ENCODE assay signal across 1 cellular context in the genomic region with DNA sequence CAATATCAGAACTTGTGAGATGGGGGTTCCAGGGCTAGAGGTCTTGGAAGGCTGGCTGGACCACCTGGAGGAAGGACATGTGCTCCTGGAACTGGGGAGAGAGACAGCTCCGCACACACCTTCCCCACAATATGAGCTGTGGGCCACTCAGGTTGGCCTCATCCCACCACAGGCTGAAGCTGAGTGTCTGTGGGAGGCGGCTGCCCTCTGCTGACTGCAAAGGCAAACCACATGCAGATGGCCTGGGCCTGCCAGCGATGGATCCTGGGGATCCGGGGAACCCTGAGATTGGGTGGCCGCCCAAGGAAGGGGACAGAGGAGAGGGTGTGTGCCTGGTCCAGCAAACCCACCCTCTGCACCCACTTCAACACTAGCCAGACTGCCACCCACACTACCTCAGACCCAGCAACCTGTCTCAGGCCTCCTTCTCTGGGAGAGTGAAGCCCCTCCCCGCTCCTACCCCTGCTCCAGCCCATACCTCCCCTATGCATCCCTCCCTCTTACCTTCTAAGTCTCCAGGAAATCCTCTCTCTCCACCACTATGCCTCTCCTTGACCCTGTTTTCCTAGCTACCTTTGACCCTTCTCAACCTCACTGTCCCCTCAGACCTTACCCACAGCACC.
TF ChIP-seq lines count a peak whose summit lies in the region.

No MANE protein-coding gene starts in this region.

TF ChIP-seq in HCT116, 20 proteins besides CTCF, POLR2A, EP300 and RAD21 (continued from another document):
- no peak for TF ChIP-seq POLR2AphosphoS5 (IDR thresholded peaks at IDR 0.05; ENCODE audit: low read depth, low read length)
- TF ChIP-seq ELF1 (IDR thresholded peaks at IDR 0.05; ENCODE audit: borderline replicate concordance, low read depth), result no peak
- TF ChIP-seq, protein P1, sequence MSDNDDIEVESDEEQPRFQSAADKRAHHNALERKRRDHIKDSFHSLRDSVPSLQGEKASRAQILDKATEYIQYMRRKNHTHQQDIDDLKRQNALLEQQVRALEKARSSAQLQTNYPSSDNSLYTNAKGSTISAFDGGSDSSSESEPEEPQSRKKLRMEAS (IDR thresholded peaks at IDR 0.05), result no peak
- TF ChIP-seq SP1 (IDR thresholded peaks at IDR 0.05; ENCODE audit: low read depth), result no peak
- no peak for TF ChIP-seq EZH2 (IDR thresholded peaks at IDR 0.05)
- TF ChIP-seq, protein P2, sequence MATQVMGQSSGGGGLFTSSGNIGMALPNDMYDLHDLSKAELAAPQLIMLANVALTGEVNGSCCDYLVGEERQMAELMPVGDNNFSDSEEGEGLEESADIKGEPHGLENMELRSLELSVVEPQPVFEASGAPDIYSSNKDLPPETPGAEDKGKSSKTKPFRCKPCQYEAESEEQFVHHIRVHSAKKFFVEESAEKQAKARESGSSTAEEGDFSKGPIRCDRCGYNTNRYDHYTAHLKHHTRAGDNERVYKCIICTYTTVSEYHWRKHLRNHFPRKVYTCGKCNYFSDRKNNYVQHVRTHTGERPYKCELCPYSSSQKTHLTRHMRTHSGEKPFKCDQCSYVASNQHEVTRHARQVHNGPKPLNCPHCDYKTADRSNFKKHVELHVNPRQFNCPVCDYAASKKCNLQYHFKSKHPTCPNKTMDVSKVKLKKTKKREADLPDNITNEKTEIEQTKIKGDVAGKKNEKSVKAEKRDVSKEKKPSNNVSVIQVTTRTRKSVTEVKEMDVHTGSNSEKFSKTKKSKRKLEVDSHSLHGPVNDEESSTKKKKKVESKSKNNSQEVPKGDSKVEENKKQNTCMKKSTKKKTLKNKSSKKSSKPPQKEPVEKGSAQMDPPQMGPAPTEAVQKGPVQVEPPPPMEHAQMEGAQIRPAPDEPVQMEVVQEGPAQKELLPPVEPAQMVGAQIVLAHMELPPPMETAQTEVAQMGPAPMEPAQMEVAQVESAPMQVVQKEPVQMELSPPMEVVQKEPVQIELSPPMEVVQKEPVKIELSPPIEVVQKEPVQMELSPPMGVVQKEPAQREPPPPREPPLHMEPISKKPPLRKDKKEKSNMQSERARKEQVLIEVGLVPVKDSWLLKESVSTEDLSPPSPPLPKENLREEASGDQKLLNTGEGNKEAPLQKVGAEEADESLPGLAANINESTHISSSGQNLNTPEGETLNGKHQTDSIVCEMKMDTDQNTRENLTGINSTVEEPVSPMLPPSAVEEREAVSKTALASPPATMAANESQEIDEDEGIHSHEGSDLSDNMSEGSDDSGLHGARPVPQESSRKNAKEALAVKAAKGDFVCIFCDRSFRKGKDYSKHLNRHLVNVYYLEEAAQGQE (IDR thresholded peaks at IDR 0.05; ENCODE audit: low read depth), result no peak
- no peak for TF ChIP-seq FOSL1 (IDR thresholded peaks at IDR 0.05; ENCODE audit: low read depth)
- TF ChIP-seq EZH2phosphoT487 (IDR thresholded peaks at IDR 0.05; ENCODE audit: borderline replicate concordance), result no peak
- no peak for TF ChIP-seq JUND (IDR thresholded peaks at IDR 0.05)
- TF ChIP-seq TCF7L2 (IDR thresholded peaks at IDR 0.05; ENCODE audit: borderline replicate concordance, extremely low read depth, insufficient read depth, insufficient read length), result no peak
